10 cellular contexts compared by ENCODE assay signal in genomic region chr15:52683585-52683984, GRCh38. TPM values are rescaled to one million over a fixed set of nuclear protein-coding genes. Genes with fewer than 3 reads are reported as not detected.
DNase-seq lines count a peak whose midpoint lies in the region; ATAC-seq lines count a peak whose summit lies in the region.
"Had no signal": no experiment of that assay in that cellular context is flagged by ENCODE, and none has a peak within 500 bp of the region (broad histone marks: within the 10 kb centered on the region; RNA-seq: fewer than 3 reads in every experiment).

No MANE protein-coding gene starts in this region.

- peak overlapping the region; percentile 96 to 100 (median 97) for H3K27ac Mint-ChIP-seq in IgD-negative memory B cell

- H3K27me3 ChIP-seq in endocrine pancreas (ENCODE audit: control insufficient read depth, insufficient read depth, low read length): no peaks in the 10 kb centered on the region

- peaks cover 0 to 2% (median 0%) of the 10 kb centered on the region in 3 donors for H3K9me3 Mint-ChIP-seq in IgD-negative memory B cell
- H3K9me3 Mint-ChIP-seq: neural crest cell had no signal

- no peaks in the 10 kb centered on the region for H3K27me3 Mint-ChIP-seq in IgD-negative memory B cell

- H3K4me3 Mint-ChIP-seq in IgD-negative memory B cell: peak overlapping the region; percentile 59 to 87 (median 74)
- H3K4me3 Mint-ChIP-seq: neural crest cell had no signal

- peak; percentile 46 for ATAC-seq in GM18519 (IDR thresholded peaks at IDR 0.05; ENCODE audit: low FRiP score, unreplicated experiment)
- peak; percentile 50 for ATAC-seq in GM21723 (IDR thresholded peaks at IDR 0.05; ENCODE audit: unreplicated experiment)

- peak overlapping the region; percentile 41 for H3K9ac ChIP-seq in endocrine pancreas (ENCODE audit: control insufficient read depth, insufficient read depth, low read length)

- H3K36me3 Mint-ChIP-seq in IgD-negative memory B cell: peaks cover 8% of the 10 kb centered on the region

- DNase-seq in NCI-H345 (lab: John Stamatoyannopoulos, UW) (no peak), Ammon's horn (ENCODE audit: low spot score) (no peak), NCI-H2196 (lab: John Stamatoyannopoulos, UW; ENCODE audit: unreplicated experiment) (no peak), NCI-H2029 (lab: John Stamatoyannopoulos, UW) (no peak)
- DNase-seq: NCI-H774 had no signal

- peaks cover 8% of the 10 kb centered on the region for H3K4me1 ChIP-seq in endocrine pancreas (ENCODE audit: control insufficient read depth, insufficient read depth, low read length)

- H3K9me3 ChIP-seq in endocrine pancreas (ENCODE audit: control insufficient read depth, low read length): no peaks in the 10 kb centered on the region

- peaks cover 32 to 60% (median 55%) of the 10 kb centered on the region in 3 donors for H3K4me1 Mint-ChIP-seq in IgD-negative memory B cell

- no peaks in the 10 kb centered on the region for H3K36me3 ChIP-seq in endocrine pancreas (ENCODE audit: control insufficient read depth, insufficient read depth, low read length)

- H3K4me3 ChIP-seq in endocrine pancreas (ENCODE audit: control insufficient read depth, insufficient read depth, low read length): no peak overlapping the region

RNA-seq across cellular contexts. Expression of gene ATOSA, which starts 4.4 kb away (rescaled TPM):
- polyA plus RNA-seq in IgD-negative memory B cell: 29.0 TPM
